ENCODE assay signal across 11 cellular contexts in genomic region chr15:31457631-31458526, GRCh38.
A peak's percentile ranks its signal among the peaks of the same experiment; 100 is the strongest.
DNase-seq lines count a peak whose midpoint lies in the region; ATAC-seq, FAIRE-seq and TF ChIP-seq lines count a peak whose summit lies in the region.
"Had no signal": no experiment of that assay in that cellular context is flagged by ENCODE, and none has a peak within 500 bp of the region (broad histone marks: within the 10 kb centered on the region; RNA-seq: fewer than 3 reads in every experiment).

No MANE protein-coding gene starts in this region.

- ATAC-seq in left lobe of liver (no peak), GM21737 (IDR thresholded peaks at IDR 0.05; ENCODE audit: unreplicated experiment) (no peak)
- ATAC-seq: left colon had no signal

- no peak overlapping the region for H3K4me3 Mint-ChIP-seq in CD14-positive monocyte

- H3K9me3 ChIP-seq in AG04450 (ENCODE audit: control insufficient read depth, insufficient read depth, low read length) = peaks cover 4% of the 10 kb centered on the region; the same call in 1 of the 2 replicates

- no peak for TF ChIP-seq CTCF in AG04450 (IDR thresholded peaks at IDR 0.05; ENCODE audit: low read depth, low read length)
- no peak for TF ChIP-seq CTCF in bronchial epithelial cell (IDR thresholded peaks at IDR 0.05; ENCODE audit: insufficient read depth, low read length, severe bottlenecking)
- no peak for TF ChIP-seq CTCF in CD14-positive monocyte (IDR thresholded peaks at IDR 0.05)
- no peak for TF ChIP-seq CTCF in GM20000 (IDR thresholded peaks at IDR 0.05; ENCODE audit: extremely low read depth, missing control alignments)

- H3K27ac Mint-ChIP-seq in CD14-positive monocyte = no peak overlapping the region

- peaks cover 4 to 18% (median 8%) of the 10 kb centered on the region in 3 donors for H3K27me3 Mint-ChIP-seq in CD14-positive monocyte (ENCODE audit: low read depth in 3 of 3)

- no peaks in the 10 kb centered on the region for H3K36me3 ChIP-seq in bronchial epithelial cell (ENCODE audit: control insufficient read depth, insufficient read depth, low read length)

- peak; percentile 59 for DNase-seq in AG04450 (ENCODE audit: low read depth, low spot score)
- DNase-seq in HCEC 1CT = peak; percentile 75
- DNase-seq in bronchial epithelial cell (ENCODE audit: low read depth) = peak; percentile 82
- DNase-seq in left lobe of liver (ENCODE audit: low spot score) = peak; percentile 30
- no peak for DNase-seq in CD14-positive monocyte (ENCODE audit: low spot score)
- DNase-seq in stimulated activated naive CD4-positive, alpha-beta T cell treated with Interleukin-2 at 50 U/mL for 16 hours (lab: John Stamatoyannopoulos, UW) = no peak
- DNase-seq in GM20000 (ENCODE audit: low spot score) = no peak
- DNase-seq: DMS 273 treated with DMSO at 0.1 percent for 48 hours; effector CD4-positive, alpha-beta T cell had no signal

- H3K36me3 Mint-ChIP-seq in CD14-positive monocyte = no peaks in the 10 kb centered on the region

- peaks cover 3 to 8% (median 6%) of the 10 kb centered on the region in 7 donors for H3K9me3 Mint-ChIP-seq in CD14-positive monocyte

- FAIRE-seq in bronchial epithelial cell (lab: Jason Lieb, UNC) = no peak

- no peak overlapping the region for H3K4me3 ChIP-seq in AG04450 (ENCODE audit: low read depth, low read length)
- no peak overlapping the region for H3K4me3 ChIP-seq in bronchial epithelial cell (ENCODE audit: low read depth, low read length)

- CTCF ChIA-PET in AG04450 (lab: Charles Lee) = interaction anchor here (0.8 to 2.9 kb wide), 4 partner anchors 24 to 92 kb away, joined by 3 to 18 read pairs (median 4); no protein-coding TSS in a partner anchor

- no peaks in the 10 kb centered on the region for H3K4me1 Mint-ChIP-seq in CD14-positive monocyte

- POLR2A ChIA-PET in AG04450 (lab: Yijun Ruan, JAX) = interaction anchor here (1.5 to 2.2 kb wide), 2 partner anchors 14 to 23 kb away, joined by 5 to 7 read pairs; no protein-coding TSS in a partner anchor

- H3K27ac ChIP-seq in AG04450 (ENCODE audit: low read depth, low read length) = peak overlapping the region; percentile 52

- H3K27me3 ChIP-seq in AG04450 (ENCODE audit: control insufficient read depth, insufficient read depth, low read length) (no peaks in the 10 kb centered on the region), bronchial epithelial cell (ENCODE audit: control insufficient read depth, insufficient read depth, low read length) (no peaks in the 10 kb centered on the region)

- intact Hi-C loops in CD14-positive monocyte (cut with micrococcal nuclease) = no loop called here

Comparison
In these comparisons a context has a peak if more than half of its experiments do, and no peak if none do; other contexts are left out.
1. DNase-seq: peak in AG04450 (single experiment), HCEC 1CT (single experiment), bronchial epithelial cell (single experiment) and left lobe of liver (single experiment); none in CD14-positive monocyte (single experiment), stimulated activated naive CD4-positive, alpha-beta T cell treated with Interleukin-2 at 50 U/mL for 16 hours (single experiment) and GM20000 (single experiment).